8 cellular contexts compared by ENCODE assay signal in the genomic region with DNA sequence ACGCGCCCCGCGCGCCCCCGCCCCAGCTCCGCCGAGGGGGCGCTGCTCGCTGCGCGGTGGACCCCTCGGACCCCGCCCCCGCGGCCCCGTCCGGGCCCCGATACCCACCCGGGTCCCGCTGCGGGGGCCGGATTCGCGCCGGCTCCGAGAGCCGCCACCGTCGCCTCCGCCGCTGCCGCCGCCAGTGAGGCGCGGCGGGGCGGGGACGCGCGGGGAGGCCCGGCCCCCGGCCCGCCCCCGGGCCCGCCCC. TPM values are rescaled to one million over a fixed set of nuclear protein-coding genes. Genes with fewer than 3 reads are reported as not detected.
A peak's percentile ranks its signal among the peaks of the same experiment; 100 is the strongest.
DNase-seq lines count a peak whose midpoint lies in the region; ATAC-seq and TF ChIP-seq lines count a peak whose summit lies in the region.

A gene with protein sequence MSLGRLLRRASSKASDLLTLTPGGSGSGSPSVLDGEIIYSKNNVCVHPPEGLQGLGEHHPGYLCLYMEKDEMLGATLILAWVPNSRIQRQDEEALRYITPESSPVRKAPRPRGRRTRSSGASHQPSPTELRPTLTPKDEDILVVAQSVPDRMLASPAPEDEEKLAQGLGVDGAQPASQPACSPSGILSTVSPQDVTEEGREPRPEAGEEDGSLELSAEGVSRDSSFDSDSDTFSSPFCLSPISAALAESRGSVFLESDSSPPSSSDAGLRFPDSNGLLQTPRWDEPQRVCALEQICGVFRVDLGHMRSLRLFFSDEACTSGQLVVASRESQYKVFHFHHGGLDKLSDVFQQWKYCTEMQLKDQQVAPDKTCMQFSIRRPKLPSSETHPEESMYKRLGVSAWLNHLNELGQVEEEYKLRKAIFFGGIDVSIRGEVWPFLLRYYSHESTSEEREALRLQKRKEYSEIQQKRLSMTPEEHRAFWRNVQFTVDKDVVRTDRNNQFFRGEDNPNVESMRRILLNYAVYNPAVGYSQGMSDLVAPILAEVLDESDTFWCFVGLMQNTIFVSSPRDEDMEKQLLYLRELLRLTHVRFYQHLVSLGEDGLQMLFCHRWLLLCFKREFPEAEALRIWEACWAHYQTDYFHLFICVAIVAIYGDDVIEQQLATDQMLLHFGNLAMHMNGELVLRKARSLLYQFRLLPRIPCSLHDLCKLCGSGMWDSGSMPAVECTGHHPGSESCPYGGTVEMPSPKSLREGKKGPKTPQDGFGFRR (minus strand): TSS at position 186 of the 250 bp plus-strand sequence. CDS start 22,325 bp downstream, outside the sequence.

- no peaks in the 10 kb centered on the region for H3K9me3 Mint-ChIP-seq in endodermal cell
- H3K9me3 Mint-ChIP-seq in naive thymus-derived CD4-positive, alpha-beta T cell: no peaks in the 10 kb centered on the region

- DNase-seq in Daoy (ENCODE audit: low read depth) (no peak), endodermal cell (no peak), NCI-H446 treated with DMSO at 0.1 percent for 48 hours (lab: John Stamatoyannopoulos, UW) (no peak)
- DNase-seq in naive thymus-derived CD4-positive, alpha-beta T cell: peak in 3 of 9 donors; percentile 61 to 71 (median 67)
- no peak for DNase-seq in activated CD8-positive, alpha-beta memory T cell treated with anti-CD3 and anti-CD28 coated beads for 24 hours

- H3K36me3 ChIP-seq in OCI-LY1 (ENCODE audit: insufficient read depth, low read length) (no peaks in the 10 kb centered on the region), endodermal cell (ENCODE audit: control insufficient read depth, insufficient read depth, low read length) (peaks cover 10% of the 10 kb centered on the region)
- H3K36me3 ChIP-seq in naive thymus-derived CD4-positive, alpha-beta T cell (ENCODE audit: control insufficient read depth in 2 of 3, insufficient read depth in 3 of 3, low read length in 3 of 3): no peaks in the 10 kb centered on the region

- H3K4me1 Mint-ChIP-seq in endodermal cell: peaks cover 31% of the 10 kb centered on the region
- peaks cover 5 to 18% (median 9%) of the 10 kb centered on the region in 7 donors for H3K4me1 Mint-ChIP-seq in naive thymus-derived CD4-positive, alpha-beta T cell

- H3K4me3 Mint-ChIP-seq in endodermal cell: peak within 1 kb of the TSS; percentile 92
- peak within 1 kb of the TSS; percentile 81 to 94 (median 87) for H3K4me3 Mint-ChIP-seq in naive thymus-derived CD4-positive, alpha-beta T cell

- peak within 1 kb of the TSS; percentile 53 for H3K4me3 ChIP-seq in OCI-LY1 (ENCODE audit: low read depth, low read length, poor library complexity, severe bottlenecking)
- H3K4me3 ChIP-seq in endodermal cell (ENCODE audit: low read length): peak within 1 kb of the TSS; percentile 95
- peak within 1 kb of the TSS; percentile 81 for H3K4me3 ChIP-seq in naive thymus-derived CD4-positive, alpha-beta T cell (ENCODE audit: low read length)

- H3K27ac Mint-ChIP-seq in endodermal cell: peak within 1 kb of the TSS; percentile 95
- H3K27ac Mint-ChIP-seq in naive thymus-derived CD4-positive, alpha-beta T cell: peak within 1 kb of the TSS; percentile 62 to 96 (median 80)

- H2AFZ ChIP-seq in OCI-LY1 (ENCODE audit: low read length): no peak within 1 kb of the TSS

- H3K4me1 ChIP-seq in OCI-LY1 (ENCODE audit: insufficient read depth, low read length, severe bottlenecking) (peaks cover 9% of the 10 kb centered on the region), endodermal cell (ENCODE audit: control insufficient read depth, insufficient read depth, low read length) (peaks cover 3% of the 10 kb centered on the region)
- peaks cover 4 to 6% of the 10 kb centered on the region in 2 donors for H3K4me1 ChIP-seq in naive thymus-derived CD4-positive, alpha-beta T cell (ENCODE audit: control insufficient read depth in 2 of 2, insufficient read depth in 2 of 2, low read length in 2 of 2)

- no peaks in the 10 kb centered on the region for H3K9me2 ChIP-seq in OCI-LY1 (ENCODE audit: low read depth, low read length)

- no peaks in the 10 kb centered on the region for H3K9me3 ChIP-seq in OCI-LY1 (ENCODE audit: low read length)
- no peaks in the 10 kb centered on the region for H3K9me3 ChIP-seq in endodermal cell (ENCODE audit: control insufficient read depth, low read length)
- H3K9me3 ChIP-seq in naive thymus-derived CD4-positive, alpha-beta T cell (ENCODE audit: control insufficient read depth in 2 of 3, low read length in 3 of 3): no peaks in the 10 kb centered on the region

- intact Hi-C loops in naive thymus-derived CD4-positive, alpha-beta T cell (cut with micrococcal nuclease): loop anchor here in 1 of 2 donors (2.0 to 10.0 kb wide), 5 partner anchors 27 to 1781 kb away; a partner anchor contains a TSS

- H3K36me3 Mint-ChIP-seq in endodermal cell (ENCODE audit: low read depth): peaks cover 12% of the 10 kb centered on the region
- no peaks in the 10 kb centered on the region for H3K36me3 Mint-ChIP-seq in naive thymus-derived CD4-positive, alpha-beta T cell

- POLR2A ChIA-PET in naive thymus-derived CD4-positive, alpha-beta T cell (lab: Charles Lee): no interaction called here

- ATAC-seq in naive thymus-derived CD4-positive, alpha-beta T cell: no peak
- ATAC-seq in esophagus mucosa (no peak), HG03342 (IDR thresholded peaks at IDR 0.05; ENCODE audit: unreplicated experiment) (no peak)

- H3K27me3 Mint-ChIP-seq in endodermal cell (ENCODE audit: insufficient read depth): no peaks in the 10 kb centered on the region
- H3K27me3 Mint-ChIP-seq in naive thymus-derived CD4-positive, alpha-beta T cell: peaks cover 0 to 63% (median 10%) of the 10 kb centered on the region in 5 donors

- H3K9ac ChIP-seq in OCI-LY1 (ENCODE audit: low read length) (peak within 1 kb of the TSS; percentile 34; the same call in 1 of the 2 replicates), endodermal cell (ENCODE audit: extremely low read depth, low read length, poor library complexity, severe bottlenecking) (peak within 1 kb of the TSS; percentile 93)

- H3K79me2 ChIP-seq in OCI-LY1 (ENCODE audit: insufficient read depth, low read length): no peaks in the 10 kb centered on the region

- CTCF ChIA-PET in naive thymus-derived CD4-positive, alpha-beta T cell (lab: Charles Lee): no interaction called here

- H3K4me2 ChIP-seq in OCI-LY1 (ENCODE audit: low read length): peak within 1 kb of the TSS; percentile 63

- H4K20me1 ChIP-seq in OCI-LY1 (ENCODE audit: insufficient read depth, low read length): no peaks in the 10 kb centered on the region

- no peak for TF ChIP-seq CTCF in OCI-LY1 (IDR thresholded peaks at IDR 0.05; ENCODE audit: low read length)
- TF ChIP-seq CTCF in endodermal cell (conservative IDR thresholded peaks at IDR 0.05): no peak

- WGBS in endodermal cell (ENCODE audit: insufficient coverage in 1 of 2, insufficient read length in 1 of 2), 2 experiments: 0% methylated on average over 46 of the region's 46 CpGs; no CpG with 5 or more reads in 1 of the 2 experiments

- peaks cover 4% of the 10 kb centered on the region; the same call in 1 of the 2 replicates for H3K27me3 ChIP-seq in OCI-LY1 (ENCODE audit: insufficient read depth, low read length)
- H3K27me3 ChIP-seq in endodermal cell (ENCODE audit: control insufficient read depth, insufficient read depth, low read length, poor library complexity, severe bottlenecking): no peaks in the 10 kb centered on the region
- peaks cover 0 to 3% of the 10 kb centered on the region in 2 donors for H3K27me3 ChIP-seq in naive thymus-derived CD4-positive, alpha-beta T cell (ENCODE audit: control insufficient read depth in 2 of 2, insufficient read depth in 2 of 2, low read length in 2 of 2)

- H3K27ac ChIP-seq in OCI-LY1 (ENCODE audit: low read depth, low read length, poor library complexity, severe bottlenecking) (no peak within 1 kb of the TSS), endodermal cell (ENCODE audit: low read depth, low read length) (peak within 1 kb of the TSS; percentile 99)
- H3K27ac ChIP-seq in naive thymus-derived CD4-positive, alpha-beta T cell (ENCODE audit: low read depth, low read length): peak within 1 kb of the TSS; percentile 76

- H3F3A ChIP-seq in OCI-LY1 (ENCODE audit: insufficient read depth, low read length): no peaks in the 10 kb centered on the region

RNA-seq across cellular contexts. Expression of the gene that starts here (rescaled TPM):
- 20.3 and 26.5 TPM in 2 replicates for total RNA-seq in Daoy (2014; rRNA removed; shearing (Covaris generic))
- 100 to 1,000 TPM in 1 of 2 donors, 10 to 100 TPM in 1; 88.2 to 116 TPM for total RNA-seq in endodermal cell
- polyA plus RNA-seq in endodermal cell (2013, experiment 1 of 2): 56.3 TPM
- 53.8 TPM for polyA plus RNA-seq in endodermal cell (2013, experiment 2 of 2)
- 1 to 10 TPM in 4 of 5 experiments, under 1 TPM in 1; 0.95 to 2.5 (median 1.6) TPM for total RNA-seq in naive thymus-derived CD4-positive, alpha-beta T cell
- under 1 TPM; 0.44 to 0.85 TPM for polyA plus RNA-seq in naive thymus-derived CD4-positive, alpha-beta T cell
- 8.9 TPM for total RNA-seq in esophagus mucosa
